In the genomic region with DNA sequence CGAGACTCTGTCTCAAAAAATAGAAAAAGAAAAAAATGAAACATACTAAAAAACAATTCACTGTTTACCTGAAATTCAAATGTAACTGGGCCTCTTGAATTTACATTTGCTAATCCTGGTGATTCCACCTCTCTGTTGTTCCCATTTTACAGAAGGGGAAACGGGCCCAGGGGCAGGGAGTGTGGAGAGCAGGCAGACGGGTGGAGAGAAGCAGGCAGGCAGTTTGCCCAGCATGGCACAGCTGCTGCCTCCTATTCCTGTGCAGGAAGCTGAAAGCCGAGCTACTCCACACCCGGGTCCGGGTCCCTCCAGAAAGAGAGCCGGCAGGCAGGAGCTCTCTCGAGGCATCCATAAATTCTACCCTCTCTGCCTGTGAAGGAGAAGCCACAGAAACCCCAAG, we compare ENCODE assay signal across 9 cellular contexts. TPM values are rescaled to one million over a fixed set of nuclear protein-coding genes. Genes with fewer than 3 reads are reported as not detected.
DNase-seq lines count a peak whose midpoint lies in the region; ATAC-seq, FAIRE-seq and TF ChIP-seq lines count a peak whose summit lies in the region.
"Not testable (repeated sequence)": the region's sequence is repeated elsewhere in the genome, so short reads cannot be mapped to it uniquely, and the experiment has no call there.
"Had no signal": no experiment of that assay in that cellular context is flagged by ENCODE, and none has a peak within 500 bp of the region (broad histone marks: within the 10 kb centered on the region; RNA-seq: fewer than 3 reads in every experiment).

No MANE protein-coding gene starts in this region.

- not testable (repeated sequence) for H2AFZ ChIP-seq in K562 (ENCODE audit: low read depth, low read length)

- TF ChIP-seq RAD21 in K562 (CRISPR knock-in tag; conservative IDR thresholded peaks at IDR 0.05 in 1 of 2, IDR thresholded peaks at IDR 0.05 in 1 of 2), result not testable (repeated sequence)

- not testable (repeated sequence) for BruUV-seq in K562 (replicated peaks; lab: Mats Ljungman, UMichigan)

- H4K20me1 ChIP-seq in BLaER1 treated with 17β-estradiol and CSF1 and Interleukin-3, amounts not matched to agents 10 nM and 100 nM, result peaks cover 0 to 49% (median 20%) of the 10 kb centered on the region in 11 experiments; a peak in 12 of 22 replicates
- H4K20me1 ChIP-seq in K562 (replicated peaks; ENCODE audit: control insufficient read depth, insufficient read depth, low read length), result not testable (repeated sequence)

- not testable (repeated sequence) for H3K79me2 ChIP-seq in K562 (ENCODE audit: control insufficient read depth, insufficient read depth, low read length)

- intact Hi-C loops in K562 (cut with micrococcal nuclease); kidney (cut with DNase I): not testable (repeated sequence)

- POLR2A ChIA-PET in HEK293 (lab: Yijun Ruan, JAX); K562 (lab: Yijun Ruan, JAX): not testable (repeated sequence)

- peaks cover 39 to 72% (median 68%) of the 10 kb centered on the region in 10 experiments for H3K4me1 ChIP-seq in BLaER1 treated with 17β-estradiol and CSF1 and Interleukin-3, amounts not matched to agents 10 nM and 100 nM
- H3K4me1 ChIP-seq in HEK293 (ENCODE audit: control insufficient read depth, insufficient read depth, low read length); kidney (ENCODE audit: control insufficient read depth in 1 of 2, insufficient read depth in 1 of 2, low read depth in 1 of 2, low read length in 2 of 2): not testable (repeated sequence)
- peaks cover 20 to 55% of the 10 kb centered on the region in 2 experiments for H3K4me1 ChIP-seq in K562 (replicated peaks in 1 of 2; ENCODE audit: control insufficient read depth in 2 of 2, insufficient read depth in 2 of 2, low read length in 2 of 2)

- H3K9me3 ChIP-seq in BLaER1 treated with 17β-estradiol and CSF1 and Interleukin-3, amounts not matched to agents 10 nM and 100 nM (replicated peaks in 1 of 11); HEK293 (ENCODE audit: control insufficient read depth, insufficient read depth, low read depth, low read length); K562 (replicated peaks; ENCODE audit: control insufficient read depth, insufficient read depth, low read depth, low read length); kidney (ENCODE audit: control insufficient read depth in 1 of 2, low read length in 2 of 2): not testable (repeated sequence)

- peaks cover 4 to 36% (median 9%) of the 10 kb centered on the region in 11 experiments; a peak in 17 of 22 replicates for H3K36me3 ChIP-seq in BLaER1 treated with 17β-estradiol and CSF1 and Interleukin-3, amounts not matched to agents 10 nM and 100 nM
- peaks cover 0 to 11% of the 10 kb centered on the region in 2 experiments; a peak in 1 of 3 replicates for H3K36me3 ChIP-seq in HEK293 (ENCODE audit: control insufficient read depth in 2 of 2, insufficient read depth in 1 of 2, low read length in 2 of 2)
- not testable (repeated sequence) for H3K36me3 ChIP-seq in K562 (ENCODE audit: control insufficient read depth, insufficient read depth, low read length); kidney (ENCODE audit: control insufficient read depth in 1 of 2, insufficient read depth in 2 of 2, low read length in 2 of 2)

- TF ChIP-seq CTCF in HEK293 (tag by site-specific recombination; IDR thresholded peaks at IDR 0.05); K562 (IDR thresholded peaks at IDR 0.05 in 2 of 3, conservative IDR thresholded peaks at IDR 0.05 in 1 of 3; ENCODE audit: insufficient read depth in 2 of 3, low read depth in 1 of 3, low read length in 3 of 3); kidney (IDR thresholded peaks at IDR 0.05; ENCODE audit: borderline replicate concordance, extremely low read depth, insufficient read depth): not testable (repeated sequence)

- FAIRE-seq in K562 (lab: Jason Lieb, UNC), result peak; percentile 65
- not testable (repeated sequence) for FAIRE-seq in kidney (lab: Jason Lieb, UNC)

- not testable (repeated sequence) for H3K4me3 ChIP-seq in BLaER1 treated with 17β-estradiol and CSF1 and Interleukin-3, amounts not matched to agents 10 nM and 100 nM; HEK293 (ENCODE audit: low read depth, low read length); K562; kidney (ENCODE audit: low read length in 2 of 2)

- not testable (repeated sequence) for H3K27ac ChIP-seq in BLaER1 treated with 17β-estradiol and CSF1 and Interleukin-3, amounts not matched to agents 10 nM and 100 nM; HEK293 (ENCODE audit: extremely low read depth, low read depth, low read length); K562 (ENCODE audit: extremely low read depth, low read depth, low read length); kidney (ENCODE audit: low read depth in 2 of 2, low read length in 2 of 2)

- not testable (repeated sequence) for H3K9ac ChIP-seq in BLaER1 treated with 17β-estradiol and CSF1 and Interleukin-3, amounts not matched to agents 10 nM and 100 nM; K562 (ENCODE audit: insufficient read depth in 1 of 2, low read depth in 2 of 2, low read length in 2 of 2); kidney (ENCODE audit: low read length in 2 of 2)

- ATAC-seq in K562, result not testable (repeated sequence)

- peak; percentile 24 for DNase-seq in GDM1 (lab: John Stamatoyannopoulos, UW)
- peak; percentile 19 for DNase-seq in NCI-H2171 treated with DMSO at 0.1 percent for 48 hours (lab: John Stamatoyannopoulos, UW)
- DNase-seq in UCSD-AML1 (lab: John Stamatoyannopoulos, UW; ENCODE audit: unreplicated experiment), result peak; percentile 26
- not testable (repeated sequence) for DNase-seq in K562 (ENCODE audit: extremely low read depth in 1 of 4, low spot score in 3 of 4)
- DNase-seq in kidney, result peak; percentile 32

- H3K9me1 ChIP-seq in K562 (ENCODE audit: control insufficient read depth, insufficient read depth, low read length), result not testable (repeated sequence)

- not testable (repeated sequence) for H3K27me3 ChIP-seq in BLaER1 treated with 17β-estradiol and CSF1 and Interleukin-3, amounts not matched to agents 10 nM and 100 nM; K562 (ENCODE audit: control insufficient read depth in 2 of 2, insufficient read depth in 2 of 2, low read length in 2 of 2)

- TF ChIP-seq EP300 in K562 (IDR thresholded peaks at IDR 0.05; ENCODE audit: low read length), result not testable (repeated sequence)

- in situ Hi-C loops in K562 (cut with MboI), result not testable (repeated sequence)

- CTCF ChIA-PET in HEK293 (lab: Yijun Ruan, JAX); K562 (lab: Yijun Ruan, JAX; ENCODE audit: low intra/inter-chr PET ratio): not testable (repeated sequence)

- not testable (repeated sequence) for TF ChIP-seq POLR2A in K562 (conservative IDR thresholded peaks at IDR 0.05)

- 67% methylated on average over 3 of the region's 8 CpGs for WGBS in K562 (ENCODE audit: insufficient coverage, low coverage, missing lambda C conversion rate)

- H3K4me2 ChIP-seq in BLaER1 treated with 17β-estradiol and CSF1 and Interleukin-3, amounts not matched to agents 10 nM and 100 nM, result peak overlapping the region in 8 of 11 experiments; percentile 30 to 80 (median 42); a peak in 9 of 22 replicates
- H3K4me2 ChIP-seq in K562 (ENCODE audit: insufficient read depth, low read length), result not testable (repeated sequence)

RNA-seq across cellular contexts. Expression of a gene that starts 0.8 kb away (rescaled TPM):
- total RNA-seq in K562 (2011; cell fraction: chromatin; rRNA removed; ENCODE audit: low replicate concordance), result 2.0 and 6.1 TPM in 2 replicates
- total RNA-seq in K562 (2011; cell fraction: nucleolus; rRNA removed), result 2.8 and 3.8 TPM in 2 replicates
- total RNA-seq in K562 (2011; cell fraction: nucleoplasm; rRNA removed), result 2.3 TPM in 2 replicates
- 0.09 and 0.45 TPM in 2 replicates for total RNA-seq in K562 (2014; rRNA removed)
- total RNA-seq in K562 (2014; rRNA removed; fragmentation: Illumina TruSeq; extraction: Trizol), result 0.15 and 0.16 TPM in 2 replicates
- 0.51 and 0.53 TPM in 2 replicates for total RNA-seq in K562 (2015; rRNA removed; fragmentation: Illumina TruSeq; extraction: Trizol)
- total RNA-seq in K562 (2021), result 3.0 and 4.0 TPM in 2 replicates
- polyA plus RNA-seq in K562 (2011; rRNA removed), result 0.46 and 0.65 TPM in 2 replicates
- polyA plus RNA-seq in K562 (2011; cell fraction: cytosol; rRNA removed), result 0.32 and 0.43 TPM in 2 replicates
- 2.8 and 6.2 TPM in 2 replicates for polyA plus RNA-seq in K562 (2011; cell fraction: nucleus; rRNA removed)
- 0.77 and 2.3 TPM in 2 replicates for polyA plus RNA-seq in K562 (2012)
- 0.62 and 0.91 TPM in 2 replicates for polyA plus RNA-seq in K562 (2014; fragmentation: Illumina TruSeq; extraction: Trizol)
- not detected for polyA plus RNA-seq in K562 (2014; fragmentation: Nextera tagmentation; extraction: Ambion mirVana)
- 0.57 and 0.77 TPM in 2 replicates for polyA plus RNA-seq in K562 (2014; rRNA removed)
- polyA minus RNA-seq in K562 (2011; rRNA and poly(A)+ RNA removed), result 0.14 and 0.21 TPM in 2 replicates
- polyA minus RNA-seq in K562 (2011; cell fraction: cytosol; rRNA and poly(A)+ RNA removed), result not detected in 2 replicates
- polyA minus RNA-seq in K562 (2011; cell fraction: nucleus; rRNA and poly(A)+ RNA removed), result 0.54 and 0.89 TPM in 2 replicates
- 1.0 TPM for total RNA-seq in kidney
- 16.7 TPM for polyA plus RNA-seq in kidney (ENCODE audit: insufficient read depth, low read depth, low replicate concordance)
- polyA plus RNA-seq: CD4-positive, CD25-positive, alpha-beta regulatory T cell; CD8-positive, alpha-beta memory T cell had no signal

RNA-seq across cellular contexts. Expression of a gene that starts 31.8 kb away (rescaled TPM):
- total RNA-seq in K562 (2011; cell fraction: chromatin; rRNA removed; ENCODE audit: low replicate concordance), result 66.1 and 166 TPM in 2 replicates
- total RNA-seq in K562 (2011; cell fraction: nucleolus; rRNA removed), result 99.4 and 113 TPM in 2 replicates
- total RNA-seq in K562 (2011; cell fraction: nucleoplasm; rRNA removed), result 67.0 and 84.1 TPM in 2 replicates
- total RNA-seq in K562 (2014; rRNA removed) (118 and 134 TPM in 2 replicates), K562 (2014; rRNA removed; fragmentation: Illumina TruSeq; extraction: Trizol) (43.2 and 58.5 TPM in 2 replicates), K562 (2015; rRNA removed; fragmentation: Illumina TruSeq; extraction: Trizol) (80.7 and 83.7 TPM in 2 replicates), K562 (2021) (106 and 110 TPM in 2 replicates), kidney (47.7 TPM)
- polyA plus RNA-seq in K562 (2011; rRNA removed) (80.2 TPM in 2 replicates), K562 (2014; fragmentation: Illumina TruSeq; extraction: Trizol) (105 and 107 TPM in 2 replicates), K562 (2014; fragmentation: Nextera tagmentation; extraction: Ambion mirVana) (1 to 10 TPM; 3.8 to 8.4 TPM), K562 (2014; rRNA removed) (95.1 and 107 TPM in 2 replicates), kidney (ENCODE audit: insufficient read depth, low read depth, low replicate concordance) (38.0 TPM)
- polyA plus RNA-seq in K562 (2011; cell fraction: cytosol; rRNA removed), result 88.7 and 143 TPM in 2 replicates
- 254 and 348 TPM in 2 replicates for polyA plus RNA-seq in K562 (2011; cell fraction: nucleus; rRNA removed)
- 75.0 and 82.6 TPM in 2 replicates for polyA plus RNA-seq in K562 (2012)
- polyA minus RNA-seq in K562 (2011; rRNA and poly(A)+ RNA removed), result 52.2 and 85.8 TPM in 2 replicates
- 57.6 and 64.2 TPM in 2 replicates for polyA minus RNA-seq in K562 (2011; cell fraction: cytosol; rRNA and poly(A)+ RNA removed)
- 59.4 and 67.3 TPM in 2 replicates for polyA minus RNA-seq in K562 (2011; cell fraction: nucleus; rRNA and poly(A)+ RNA removed)

RNA-seq across cellular contexts. Expression of a gene that starts 58.5 kb away (rescaled TPM):
- total RNA-seq in K562 (2011; cell fraction: chromatin; rRNA removed; ENCODE audit: low replicate concordance), result 62.0 and 176 TPM in 2 replicates
- 78.8 and 97.7 TPM in 2 replicates for total RNA-seq in K562 (2011; cell fraction: nucleolus; rRNA removed)
- 55.4 and 58.4 TPM in 2 replicates for total RNA-seq in K562 (2011; cell fraction: nucleoplasm; rRNA removed)
- total RNA-seq in K562 (2014; rRNA removed) (27.1 and 36.2 TPM in 2 replicates), K562 (2014; rRNA removed; fragmentation: Illumina TruSeq; extraction: Trizol) (9.4 and 12.0 TPM in 2 replicates), K562 (2015; rRNA removed; fragmentation: Illumina TruSeq; extraction: Trizol) (25.8 and 25.9 TPM in 2 replicates), K562 (2021) (28.6 and 37.3 TPM in 2 replicates), kidney (43.3 TPM)
- polyA plus RNA-seq in K562 (2011; rRNA removed) (40.3 and 45.9 TPM in 2 replicates), K562 (2014; fragmentation: Illumina TruSeq; extraction: Trizol) (28.7 and 34.9 TPM in 2 replicates), K562 (2014; fragmentation: Nextera tagmentation; extraction: Ambion mirVana) (1 to 10 TPM in 1 of 2 experiments, under 1 TPM in 1; 0.75 to 2.4 TPM), K562 (2014; rRNA removed) (39.5 and 43.3 TPM in 2 replicates), kidney (ENCODE audit: insufficient read depth, low read depth, low replicate concordance) (13.0 TPM)
- polyA plus RNA-seq in K562 (2011; cell fraction: cytosol; rRNA removed), result 34.7 and 62.2 TPM in 2 replicates
- 170 and 326 TPM in 2 replicates for polyA plus RNA-seq in K562 (2011; cell fraction: nucleus; rRNA removed)
- polyA plus RNA-seq in K562 (2012), result 26.3 and 47.2 TPM in 2 replicates
- polyA minus RNA-seq in K562 (2011; rRNA and poly(A)+ RNA removed), result 12.0 and 17.4 TPM in 2 replicates
- 13.6 and 18.5 TPM in 2 replicates for polyA minus RNA-seq in K562 (2011; cell fraction: cytosol; rRNA and poly(A)+ RNA removed)
- polyA minus RNA-seq in K562 (2011; cell fraction: nucleus; rRNA and poly(A)+ RNA removed), result 30.2 and 36.5 TPM in 2 replicates
